ENCODE assay signal across 10 cellular contexts in the genomic region with DNA sequence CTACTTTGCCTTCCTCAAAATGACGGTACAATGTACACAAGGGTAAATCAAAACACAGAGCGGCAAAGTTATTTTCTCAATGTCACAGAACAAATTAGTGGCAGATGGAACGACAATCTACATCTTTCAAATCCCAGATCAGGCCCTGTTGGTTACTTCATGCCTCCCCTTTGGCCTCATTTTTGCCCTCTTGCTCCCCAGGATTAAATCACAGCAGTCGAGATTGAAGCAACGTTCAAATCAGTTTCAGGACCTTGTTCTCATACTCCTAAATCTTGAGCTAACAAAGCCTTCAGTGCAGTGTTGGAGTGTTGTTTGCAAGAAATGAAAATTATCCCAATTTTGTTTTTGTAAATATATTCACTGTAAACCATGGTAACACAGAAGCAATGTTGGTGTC.
"Had no signal": no experiment of that assay in that cellular context is flagged by ENCODE, and none has a peak within 500 bp of the region (broad histone marks: within the 10 kb centered on the region; RNA-seq: fewer than 3 reads in every experiment).

No MANE protein-coding gene starts in this region.

- DNase-seq: activated naive CD4-positive, alpha-beta T cell treated with anti-CD3 and anti-CD28 coated beads for 36 hours; foreskin melanocyte; sigmoid colon had no signal

- H3K36me3 ChIP-seq: cardiac muscle cell, sigmoid colon, tibial nerve, vagina had no signal

- H3K27me3 ChIP-seq: cardiac muscle cell, sigmoid colon, tibial nerve, vagina had no signal

- FAIRE-seq: colon had no signal

- H3K27ac ChIP-seq: cardiac muscle cell, tibial nerve, vagina had no signal

- H3K4me3 ChIP-seq: cardiac muscle cell, sigmoid colon, tibial nerve, vagina had no signal

- ATAC-seq: activated CD4-positive, CD25-positive, alpha-beta regulatory T cell treated with anti-CD3 and anti-CD28 coated beads, Interleukin-2, amount 50 U/mL, for 24 hours; activated T-helper 17 cell treated with anti-CD3 and anti-CD28 coated beads, Interleukin-2, amount 50 U/mL, for 72 hours; stimulated activated effector memory CD8-positive, alpha-beta T cell treated with anti-CD3 and anti-CD28 coated beads, Interleukin-12 subunit alpha, Interleukin-12 subunit beta, amount 100 ng/mL, for 72 hours had no signal

- H3K9me3 ChIP-seq: sigmoid colon, tibial nerve, vagina had no signal
